In the genomic region with DNA sequence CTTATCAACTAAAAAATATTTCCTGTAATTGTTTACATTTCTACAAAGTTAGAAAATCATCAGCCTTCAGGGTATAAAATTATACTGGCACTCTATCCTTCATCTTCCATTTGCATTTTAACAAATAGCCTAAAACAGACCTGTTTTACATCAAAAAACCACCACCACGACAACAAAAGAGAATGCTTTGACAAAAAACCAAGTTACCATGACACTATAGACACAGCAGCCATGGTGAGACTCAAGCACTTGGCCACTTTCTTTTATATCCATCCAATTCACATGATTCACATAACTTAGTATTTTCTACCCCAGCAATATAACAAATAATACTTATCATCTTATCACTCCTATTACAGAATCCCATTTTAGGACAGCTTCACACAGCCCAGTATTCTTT, we compare ENCODE assay signal across 15 cellular contexts. TPM values are rescaled to one million over a fixed set of nuclear protein-coding genes. Genes with fewer than 3 reads are reported as not detected.
DNase-seq lines count a peak whose midpoint lies in the region; ATAC-seq and TF ChIP-seq lines count a peak whose summit lies in the region.
"Had no signal": no experiment of that assay in that cellular context is flagged by ENCODE, and none has a peak within 500 bp of the region (broad histone marks: within the 10 kb centered on the region; RNA-seq: fewer than 3 reads in every experiment).

No MANE protein-coding gene starts in this region.

- H3K4me3 Mint-ChIP-seq in type B pancreatic cell = peak overlapping the region; percentile 35
- H3K4me3 Mint-ChIP-seq: activated CD4-positive, alpha-beta memory T cell treated with anti-CD3 and anti-CD28 coated beads, Interleukin-2, amount 10 ng/mL, durations not matched to agents 7 days and 5 days; T-helper 1 cell treated with Interleukin-12 subunit alpha and Interleukin-12 subunit beta and Interleukin-4 antibody, amounts not matched to agents 30 μg/mL and 1 μg/mL, for 36 hours had no signal

- intact Hi-C loops in left ventricle myocardium inferior (cut with micrococcal nuclease) = no loop called here
- intact Hi-C loops in Right ventricle myocardium superior (cut with DNase I) = no loop called here

- H3K27ac ChIP-seq in left ventricle myocardium inferior (replicated peaks) = peak overlapping the region; percentile 98
- H3K27ac ChIP-seq in caudate nucleus (ENCODE audit: low read depth, low read length) = peak overlapping the region; percentile 92
- peak overlapping the region; percentile 67 for H3K27ac ChIP-seq in muscle layer of colon (ENCODE audit: low read depth, low read length)
- H3K27ac ChIP-seq in SJCRH30 = no peak overlapping the region

- no peaks in the 10 kb centered on the region for H3K27me3 ChIP-seq in left ventricle myocardium inferior (ENCODE audit: low read depth)
- no peaks in the 10 kb centered on the region for H3K27me3 ChIP-seq in muscle layer of colon (ENCODE audit: control insufficient read depth in 1 of 2, insufficient read depth in 2 of 2, low read length in 2 of 2)
- no peaks in the 10 kb centered on the region for H3K27me3 ChIP-seq in SJCRH30

- peaks cover 62% of the 10 kb centered on the region for H3K4me1 ChIP-seq in left ventricle myocardium inferior
- peaks cover 50% of the 10 kb centered on the region for H3K4me1 ChIP-seq in muscle layer of colon (ENCODE audit: insufficient read depth, low read length)
- peaks cover 22% of the 10 kb centered on the region for H3K4me1 ChIP-seq in SJCRH30

- no peak overlapping the region for H3K9ac ChIP-seq in muscle layer of colon (ENCODE audit: low read length)

- no peaks in the 10 kb centered on the region for H3K27me3 Mint-ChIP-seq in type B pancreatic cell
- H3K27me3 Mint-ChIP-seq: activated CD4-positive, alpha-beta memory T cell treated with anti-CD3 and anti-CD28 coated beads, Interleukin-2, amount 10 ng/mL, durations not matched to agents 7 days and 5 days had no signal

- H3K27ac Mint-ChIP-seq in type B pancreatic cell = peak overlapping the region; percentile 19
- H3K27ac Mint-ChIP-seq: T-helper 1 cell treated with Interleukin-12 subunit alpha and Interleukin-12 subunit beta and Interleukin-4 antibody, amounts not matched to agents 30 μg/mL and 1 μg/mL, for 36 hours had no signal

- ATAC-seq in Right ventricle myocardium superior (ENCODE audit: poor library complexity) = no peak

- peak overlapping the region; percentile 95 for H3K4me3 ChIP-seq in left ventricle myocardium inferior
- H3K4me3 ChIP-seq in muscle layer of colon (ENCODE audit: low read depth in 1 of 2, low read length in 2 of 2) = peak overlapping the region in 1 of 2 donors; percentile 70
- H3K4me3 ChIP-seq in SJCRH30 = no peak overlapping the region

- no peaks in the 10 kb centered on the region for H3K36me3 ChIP-seq in left ventricle myocardium inferior
- H3K36me3 ChIP-seq in muscle layer of colon (ENCODE audit: insufficient read depth, low read length) = no peaks in the 10 kb centered on the region
- H3K36me3 ChIP-seq in SJCRH30 = no peaks in the 10 kb centered on the region

- TF ChIP-seq CTCF in left ventricle myocardium inferior (IDR thresholded peaks at IDR 0.05; ENCODE audit: borderline replicate concordance) = no peak
- no peak for TF ChIP-seq CTCF in type B pancreatic cell (conservative IDR thresholded peaks at IDR 0.05)
- TF ChIP-seq CTCF in GM13976 (IDR thresholded peaks at IDR 0.05; ENCODE audit: borderline replicate concordance, control extremely low read depth, extremely low read depth, insufficient read depth, missing control alignments) = no peak

- no peak for DNase-seq in left ventricle myocardium inferior
- DNase-seq in Right ventricle myocardium superior = no peak
- no peak for DNase-seq in caudate nucleus (lab: John Stamatoyannopoulos, UW)
- no peak for DNase-seq in type B pancreatic cell (ENCODE audit: extremely low spot score, unreplicated experiment)
- DNase-seq in SJCRH30 = no peak
- no peak for DNase-seq in DMS114 treated with DMSO at 0.1 percent for 48 hours (lab: John Stamatoyannopoulos, UW; ENCODE audit: unreplicated experiment)
- no peak for DNase-seq in GM13976 (ENCODE audit: low spot score)
- DNase-seq: activated CD4-positive, alpha-beta memory T cell treated with anti-CD3 and anti-CD28 coated beads, Interleukin-2, amount 10 ng/mL, durations not matched to agents 7 days and 5 days; activated naive CD4-positive, alpha-beta T cell treated with anti-CD3 and anti-CD28 coated beads, Interleukin-2, amount 50 U/mL, for 16 hours; GDM1; NCI-H146; NK-92 treated with Interleukin-12 subunit alpha and Interleukin-12 subunit beta, amount 100 ng/mL, for 24 hours; occipital lobe had no signal

- H3K9me3 Mint-ChIP-seq in type B pancreatic cell = no peaks in the 10 kb centered on the region
- H3K9me3 Mint-ChIP-seq: activated CD4-positive, alpha-beta memory T cell treated with anti-CD3 and anti-CD28 coated beads, Interleukin-2, amount 10 ng/mL, durations not matched to agents 7 days and 5 days; T-helper 1 cell treated with Interleukin-12 subunit alpha and Interleukin-12 subunit beta and Interleukin-4 antibody, amounts not matched to agents 30 μg/mL and 1 μg/mL, for 36 hours had no signal

- H3K4me1 Mint-ChIP-seq in type B pancreatic cell (ENCODE audit: unreplicated experiment) = peaks cover 30% of the 10 kb centered on the region

- peaks cover 3% of the 10 kb centered on the region for H3K36me3 Mint-ChIP-seq in type B pancreatic cell

- no peaks in the 10 kb centered on the region for H3K9me3 ChIP-seq in left ventricle myocardium inferior (replicated peaks)
- no peaks in the 10 kb centered on the region for H3K9me3 ChIP-seq in muscle layer of colon (ENCODE audit: low read length)
- H3K9me3 ChIP-seq in SJCRH30 (replicated peaks) = no peaks in the 10 kb centered on the region

- in situ Hi-C loops in GM13976 (cut with MboI; ENCODE audit: low sequenced_read_pairs, unreplicated experiment) = no loop called here

RNA-seq across cellular contexts. Expression of gene NADK2, which starts 2.8 kb away (rescaled TPM):
- total RNA-seq in left ventricle myocardium inferior (35.4 TPM), Right ventricle myocardium superior (37.3 TPM), type B pancreatic cell (ENCODE audit: low replicate concordance) (27.2 and 38.4 TPM in 2 replicates)
- total RNA-seq in SJCRH30 (2014; rRNA removed; shearing (Covaris generic)) = 42.0 and 49.9 TPM in 2 replicates
